In genomic region chr3:154872089-154872488, GRCh38 we compare ENCODE assay signal across 21 cellular contexts.
"Had no signal": no experiment of that assay in that cellular context is flagged by ENCODE, and none has a peak within 500 bp of the region (broad histone marks: within the 10 kb centered on the region; RNA-seq: fewer than 3 reads in every experiment).

No MANE protein-coding gene starts in this region.

- H3K9me3 ChIP-seq: body of pancreas, esophagus squamous epithelium, sigmoid colon, thyroid gland had no signal

- H3K27ac Mint-ChIP-seq: activated CD4-positive, alpha-beta T cell treated with anti-CD3 and anti-CD28 coated beads for 36 hours; activated naive CD8-positive, alpha-beta T cell; T-helper 2 cell treated with Interferon-gamma antibody and Interleukin-4, amounts not matched to agents 5 μg/mL and 100 μg/mL, for 36 hours; WTC11 had no signal

- ATAC-seq: activated CD4-positive, alpha-beta T cell treated with anti-CD3 and anti-CD28 coated beads for 36 hours; body of pancreas; left lobe of liver; naive thymus-derived CD4-positive, alpha-beta T cell; WTC11 had no signal

- H3K9ac ChIP-seq: parathyroid adenoma had no signal

- H3K9me3 Mint-ChIP-seq: WTC11 had no signal

- H3K27me3 Mint-ChIP-seq: activated CD4-positive, alpha-beta T cell treated with anti-CD3 and anti-CD28 coated beads for 36 hours; activated naive CD8-positive, alpha-beta T cell had no signal

- H3K4me3 Mint-ChIP-seq: activated CD4-positive, alpha-beta T cell treated with anti-CD3 and anti-CD28 coated beads for 36 hours; activated naive CD8-positive, alpha-beta T cell; naive thymus-derived CD4-positive, alpha-beta T cell; T-helper 2 cell treated with Interferon-gamma antibody and Interleukin-4, amounts not matched to agents 5 μg/mL and 100 μg/mL, for 36 hours; WTC11 had no signal

- H3K4me1 Mint-ChIP-seq: activated CD4-positive, alpha-beta T cell treated with anti-CD3 and anti-CD28 coated beads for 36 hours; naive thymus-derived CD4-positive, alpha-beta T cell; WTC11 had no signal

- H2AFZ ChIP-seq: parathyroid adenoma had no signal

- H3K79me2 ChIP-seq: parathyroid adenoma had no signal

- H3K36me3 Mint-ChIP-seq: activated naive CD8-positive, alpha-beta T cell; naive thymus-derived CD4-positive, alpha-beta T cell; WTC11 had no signal

- H3K36me3 ChIP-seq: esophagus squamous epithelium, sigmoid colon, thyroid gland had no signal

- DNase-seq: activated CD4-positive, alpha-beta T cell treated with anti-CD3 and anti-CD28 coated beads for 36 hours; activated CD4-positive, alpha-beta T cell treated with anti-CD3 and anti-CD28 coated beads, Interleukin-2, amount 50 U/mL, for 48 hours; activated gamma-delta T cell treated with Interleukin-2 at 50 U/mL for 16 hours; amygdala; body of pancreas; dermis blood vessel endothelial cell; effector memory CD4-positive, alpha-beta T cell; esophagus squamous epithelium; hippocampal formation; mammary epithelial cell; midbrain; naive thymus-derived CD4-positive, alpha-beta T cell; sigmoid colon; stimulated activated CD8-positive, alpha-beta memory T cell treated with anti-CD3 and anti-CD28 coated beads, Interleukin-4, amount 100 ng/mL, for 48 hours; stimulated activated naive CD4-positive, alpha-beta T cell treated with Interleukin-2 at 50 U/mL for 16 hours; thyroid gland had no signal

- H3K4me1 ChIP-seq: body of pancreas, esophagus squamous epithelium, parathyroid adenoma, sigmoid colon, thyroid gland had no signal

- H3K4me3 ChIP-seq: body of pancreas, esophagus squamous epithelium, sigmoid colon, thyroid gland had no signal

- H3K27me3 ChIP-seq: body of pancreas, esophagus squamous epithelium, sigmoid colon, thyroid gland had no signal

- H3K27ac ChIP-seq: body of pancreas, esophagus squamous epithelium, parathyroid adenoma, sigmoid colon, thyroid gland had no signal
